In genomic region chr7:38331862-38332595, GRCh38 we compare ENCODE assay signal across 8 cellular contexts.
DNase-seq lines count a peak whose midpoint lies in the region; ATAC-seq and TF ChIP-seq lines count a peak whose summit lies in the region.
"Not testable (repeated sequence)": the region's sequence is repeated elsewhere in the genome, so short reads cannot be mapped to it uniquely, and the experiment has no call there.

No MANE protein-coding gene starts in this region.

- CTCF ChIA-PET in OCI-LY7 (lab: Charles Lee; ENCODE audit: unreplicated experiment): interaction anchor here (0.9 to 1.0 kb wide), 2 partner anchors 9 to 116 kb away, joined by 5 to 6 read pairs; no protein-coding TSS in a partner anchor
- CTCF ChIA-PET in activated CD8-positive, alpha-beta T cell treated with anti-CD3 and anti-CD28 coated beads for 36 hours (lab: Charles Lee): interaction anchor here (1.0 to 5.9 kb wide), 12 partner anchors 9 to 225 kb away, joined by 3 to 52 read pairs (median 6); no protein-coding TSS in a partner anchor

- H3K4me1 Mint-ChIP-seq in activated CD8-positive, alpha-beta T cell treated with anti-CD3 and anti-CD28 coated beads for 36 hours (ENCODE audit: low read depth): peaks cover 52% of the 10 kb centered on the region
- H3K4me1 Mint-ChIP-seq in naive thymus-derived CD8-positive, alpha-beta T cell: peaks cover 13 to 71% (median 57%) of the 10 kb centered on the region in 4 donors
- peaks cover 58% of the 10 kb centered on the region for H3K4me1 Mint-ChIP-seq in stimulated activated naive CD8-positive, alpha-beta T cell treated with anti-CD3 and anti-CD28 coated beads, Interleukin-15, Interleukin-2, amounts not matched to agents 100 ng/mL and 50 ng/mL, for 24 hours (ENCODE audit: low read depth)

- intact Hi-C loops in OCI-LY7 (cut with micrococcal nuclease; ENCODE audit: unreplicated experiment): loop anchor here (5.0 kb wide), 1 partner anchor 155 kb away; the partner anchor contains the start of gene STARD3NL
- intact Hi-C loops in activated CD8-positive, alpha-beta T cell treated with anti-CD3 and anti-CD28 coated beads for 36 hours (cut with micrococcal nuclease): not testable (repeated sequence)

- peak overlapping the region; percentile 55; the same call in 1 of the 2 replicates for H3K27ac ChIP-seq in HUES6 (ENCODE audit: low read depth, low read length)
- not testable (repeated sequence) for H3K27ac ChIP-seq in OCI-LY7 (ENCODE audit: low read depth, low read length, poor library complexity, severe bottlenecking)
- H3K27ac ChIP-seq in iPS-18a (ENCODE audit: low read length): peak overlapping the region; percentile 59

- H3K4me3 Mint-ChIP-seq in activated CD8-positive, alpha-beta T cell treated with anti-CD3 and anti-CD28 coated beads for 36 hours: peak overlapping the region; percentile 64
- peak overlapping the region in 4 of 10 donors; percentile 38 to 75 (median 66) for H3K4me3 Mint-ChIP-seq in naive thymus-derived CD8-positive, alpha-beta T cell
- peak overlapping the region; percentile 63 for H3K4me3 Mint-ChIP-seq in stimulated activated naive CD8-positive, alpha-beta T cell treated with anti-CD3 and anti-CD28 coated beads, Interleukin-15, Interleukin-2, amounts not matched to agents 100 ng/mL and 50 ng/mL, for 24 hours

- not testable (repeated sequence) for H3K36me3 ChIP-seq in HUES6 (ENCODE audit: control insufficient read depth, insufficient read depth, low read length); OCI-LY7 (ENCODE audit: insufficient read depth, low read length); iPS-18a (ENCODE audit: control insufficient read depth, low read depth, low read length)

- DNase-seq in DMS53 (lab: John Stamatoyannopoulos, UW): peak; percentile 63
- DNase-seq in OCI-LY7 (ENCODE audit: low spot score); activated CD8-positive, alpha-beta T cell treated with anti-CD3 and anti-CD28 coated beads for 36 hours; naive thymus-derived CD8-positive, alpha-beta T cell: not testable (repeated sequence)
- peak; percentile 24 for DNase-seq in astrocyte of the hippocampus (ENCODE audit: low read depth, low spot score)

- not testable (repeated sequence) for TF ChIP-seq CTCF in OCI-LY7 (conservative IDR thresholded peaks at IDR 0.05; ENCODE audit: low read length); activated CD8-positive, alpha-beta T cell treated with anti-CD3 and anti-CD28 coated beads for 36 hours (IDR thresholded peaks at IDR 0.05)

- not testable (repeated sequence) for H3K79me2 ChIP-seq in OCI-LY7 (ENCODE audit: insufficient read depth, low read depth, low read length)

- not testable (repeated sequence) for H3K27me3 ChIP-seq in HUES6 (ENCODE audit: control insufficient read depth, insufficient read depth, low read length); iPS-18a (ENCODE audit: control insufficient read depth, insufficient read depth, low read length)

- H3K4me2 ChIP-seq in OCI-LY7 (ENCODE audit: low read length): peak overlapping the region; percentile 67

- ATAC-seq in activated CD8-positive, alpha-beta T cell treated with anti-CD3 and anti-CD28 coated beads for 36 hours; naive thymus-derived CD8-positive, alpha-beta T cell: not testable (repeated sequence)

- not testable (repeated sequence) for H3K9ac ChIP-seq in HUES6 (ENCODE audit: low read length); iPS-18a (ENCODE audit: low read length)

- not testable (repeated sequence) for BruUV-seq in OCI-LY7 (replicated peaks; lab: Mats Ljungman, UMichigan)

- not testable (repeated sequence) for H3K27me3 Mint-ChIP-seq in activated CD8-positive, alpha-beta T cell treated with anti-CD3 and anti-CD28 coated beads for 36 hours; naive thymus-derived CD8-positive, alpha-beta T cell; stimulated activated naive CD8-positive, alpha-beta T cell treated with anti-CD3 and anti-CD28 coated beads, Interleukin-15, Interleukin-2, amounts not matched to agents 100 ng/mL and 50 ng/mL, for 24 hours

- not testable (repeated sequence) for H3K9me3 Mint-ChIP-seq in activated CD8-positive, alpha-beta T cell treated with anti-CD3 and anti-CD28 coated beads for 36 hours; naive thymus-derived CD8-positive, alpha-beta T cell; stimulated activated naive CD8-positive, alpha-beta T cell treated with anti-CD3 and anti-CD28 coated beads, Interleukin-15, Interleukin-2, amounts not matched to agents 100 ng/mL and 50 ng/mL, for 24 hours

- POLR2A ChIA-PET in OCI-LY7 (lab: Charles Lee): not testable (repeated sequence)
- POLR2A ChIA-PET in activated CD8-positive, alpha-beta T cell treated with anti-CD3 and anti-CD28 coated beads for 36 hours (lab: Charles Lee): interaction anchor here (0.6 to 1.4 kb wide), 3 partner anchors 8 to 20 kb away, joined by 3 to 4 read pairs (median 3); no protein-coding TSS in a partner anchor
- POLR2A ChIA-PET in naive thymus-derived CD8-positive, alpha-beta T cell (lab: Charles Lee): interaction anchor here (1.0 to 1.3 kb wide), 2 partner anchors 18 to 116 kb away, joined by 3 to 7 read pairs; no protein-coding TSS in a partner anchor

- H3K9me3 ChIP-seq in HUES6 (ENCODE audit: control insufficient read depth, insufficient read depth, low read depth, low read length); OCI-LY7 (ENCODE audit: low read length); iPS-18a (ENCODE audit: control insufficient read depth, low read depth, low read length): not testable (repeated sequence)

- H2AFZ ChIP-seq in OCI-LY7 (ENCODE audit: low read length): peak overlapping the region; percentile 94; the same call in 1 of the 2 replicates

- H3K36me3 Mint-ChIP-seq in activated CD8-positive, alpha-beta T cell treated with anti-CD3 and anti-CD28 coated beads for 36 hours (ENCODE audit: low read depth); naive thymus-derived CD8-positive, alpha-beta T cell; stimulated activated naive CD8-positive, alpha-beta T cell treated with anti-CD3 and anti-CD28 coated beads, Interleukin-15, Interleukin-2, amounts not matched to agents 100 ng/mL and 50 ng/mL, for 24 hours (ENCODE audit: low read depth): not testable (repeated sequence)

- not testable (repeated sequence) for H3K4me3 ChIP-seq in HUES6 (ENCODE audit: low read depth, low read length); iPS-18a (ENCODE audit: low read length)
- peak overlapping the region; percentile 63 for H3K4me3 ChIP-seq in OCI-LY7 (ENCODE audit: low read depth, low read length, poor library complexity, severe bottlenecking)

- peak overlapping the region; percentile 78 for H3K27ac Mint-ChIP-seq in activated CD8-positive, alpha-beta T cell treated with anti-CD3 and anti-CD28 coated beads for 36 hours
- peak overlapping the region in 9 of 10 donors; percentile 24 to 94 (median 70) for H3K27ac Mint-ChIP-seq in naive thymus-derived CD8-positive, alpha-beta T cell
- peak overlapping the region; percentile 61 for H3K27ac Mint-ChIP-seq in stimulated activated naive CD8-positive, alpha-beta T cell treated with anti-CD3 and anti-CD28 coated beads, Interleukin-15, Interleukin-2, amounts not matched to agents 100 ng/mL and 50 ng/mL, for 24 hours

- H3K4me1 ChIP-seq in HUES6 (ENCODE audit: control insufficient read depth, insufficient read depth, low read length): peaks cover 31% of the 10 kb centered on the region
- H3K4me1 ChIP-seq in OCI-LY7 (ENCODE audit: insufficient read depth, low read length, poor library complexity, severe bottlenecking): peaks cover 33% of the 10 kb centered on the region
- H3K4me1 ChIP-seq in iPS-18a (ENCODE audit: control insufficient read depth, low read depth, low read length): peaks cover 22% of the 10 kb centered on the region

- not testable (repeated sequence) for H4K20me1 ChIP-seq in OCI-LY7 (ENCODE audit: insufficient read depth, low read length)

- not testable (repeated sequence) for H3K9me2 ChIP-seq in OCI-LY7 (ENCODE audit: insufficient read depth, low read length)
